Comparison of ENCODE assay signal across 9 cellular contexts in the genomic region with DNA sequence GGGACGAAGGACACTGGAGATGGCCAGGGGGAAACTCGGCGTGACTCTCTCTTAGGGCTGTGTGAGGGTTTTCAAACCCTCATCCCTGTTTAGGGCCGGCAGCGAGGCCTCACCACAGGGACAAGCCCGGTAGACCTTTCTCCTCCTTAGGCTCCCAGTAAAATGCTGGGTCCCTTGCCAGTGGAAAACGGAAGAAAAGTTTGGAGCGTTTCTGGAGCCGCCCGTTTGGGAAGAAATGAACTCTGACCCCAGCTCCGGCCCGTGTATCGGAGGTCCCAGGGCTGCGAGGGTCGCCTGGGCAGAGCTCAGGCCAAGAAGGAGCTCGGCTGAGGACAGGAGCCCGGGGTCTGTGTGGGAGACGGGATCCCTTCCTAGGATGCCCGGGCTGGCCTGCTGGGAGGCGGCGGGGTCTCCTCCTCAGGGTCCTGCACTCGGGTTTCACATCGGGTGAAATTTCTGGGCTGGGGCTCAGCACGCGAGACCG. TPM values are rescaled to one million over a fixed set of nuclear protein-coding genes. Genes with fewer than 3 reads are reported as not detected.
DNase-seq lines count a peak whose midpoint lies in the region; ATAC-seq, FAIRE-seq and TF ChIP-seq lines count a peak whose summit lies in the region.
"Had no signal": no experiment of that assay in that cellular context is flagged by ENCODE, and none has a peak within 500 bp of the region (broad histone marks: within the 10 kb centered on the region; RNA-seq: fewer than 3 reads in every experiment).

No MANE protein-coding gene starts in this region.

- no peaks in the 10 kb centered on the region for H3K79me2 ChIP-seq in GM23248 (ENCODE audit: insufficient read depth)

- intact Hi-C loops in psoas muscle (cut with DNase I) = no loop called here

- H3K27ac ChIP-seq in A549 (peak overlapping the region; percentile 89 to 96), GM23248 (peak overlapping the region; percentile 6), VCaP (peak overlapping the region; percentile 36; the same call in 1 of the 2 replicates), gastroesophageal sphincter (peak overlapping the region; percentile 45 to 95 (median 89)), psoas muscle (peak overlapping the region; percentile 58)

- CTCF ChIA-PET in A549 (lab: Yijun Ruan, JAX) = interaction anchor here (0.6 to 4.7 kb wide), 9 partner anchors 10 to 127 kb away, joined by 3 to 36 read pairs (median 7); no protein-coding TSS in a partner anchor

- H3K4me1 ChIP-seq in A549 (no peaks in the 10 kb centered on the region), GM23248 (ENCODE audit: insufficient read depth) (no peaks in the 10 kb centered on the region), gastroesophageal sphincter (peaks cover 0 to 28% (median 0%) of the 10 kb centered on the region in 3 donors), psoas muscle (peaks cover 5% of the 10 kb centered on the region)

- no peak for TF ChIP-seq RAD21 in A549 (conservative IDR thresholded peaks at IDR 0.05 in 1 of 2, IDR thresholded peaks at IDR 0.05 in 1 of 2)

- no peaks in the 10 kb centered on the region for H3K27me3 ChIP-seq in GM23248 (replicated peaks; ENCODE audit: insufficient read depth)
- H3K27me3 ChIP-seq in gastroesophageal sphincter = peaks cover 29% of the 10 kb centered on the region
- peaks cover 0 to 44% (median 31%) of the 10 kb centered on the region in 3 donors for H3K27me3 ChIP-seq in psoas muscle (ENCODE audit: insufficient read depth in 3 of 3, low read length in 2 of 3)

- TF ChIP-seq CTCF in A549 (IDR thresholded peaks at IDR 0.05) (no peak), VCaP (conservative IDR thresholded peaks at IDR 0.05) (no peak), gastroesophageal sphincter (IDR thresholded peaks at IDR 0.05) (no peak), psoas muscle (IDR thresholded peaks at IDR 0.05) (no peak)

- no peaks in the 10 kb centered on the region for H4K20me1 ChIP-seq in GM23248 (ENCODE audit: insufficient read depth)

- in situ Hi-C loops in GM23248 (cut with MboI) (no loop called here), KBM-7 (cut with MboI; ENCODE audit: low pct_unique_long_range_greater_than_20kb, low sequenced_read_pairs) (no loop called here)

- H3K4me2 ChIP-seq in A549 (peak overlapping the region; percentile 100), GM23248 (ENCODE audit: unreplicated experiment) (peak overlapping the region; percentile 74)

- ATAC-seq in A549 = peak; percentile 29 to 35
- ATAC-seq in gastroesophageal sphincter = peak; percentile 21
- peak in 3 of 4 donors; percentile 25 to 40 (median 31) for ATAC-seq in psoas muscle

- H3K9me3 ChIP-seq in A549 = no peaks in the 10 kb centered on the region
- no peaks in the 10 kb centered on the region for H3K9me3 ChIP-seq in GM23248 (ENCODE audit: low read depth)
- peaks cover 0 to 9% (median 0%) of the 10 kb centered on the region in 3 donors for H3K9me3 ChIP-seq in gastroesophageal sphincter
- no peaks in the 10 kb centered on the region for H3K9me3 ChIP-seq in psoas muscle

- no peak for DNase-seq in A549 (ENCODE audit: low read depth in 1 of 2, low spot score in 1 of 2)
- peak; percentile 60 for DNase-seq in GM23248
- DNase-seq in psoas muscle = peak in 1 of 2 donors; percentile 62
- DNase-seq in inferior parietal cortex (ENCODE audit: extremely low spot score) = no peak
- DNase-seq in HCEC 1CT = no peak
- no peak for DNase-seq in KBM-7

- peak overlapping the region; percentile 94 for H3K9ac ChIP-seq in GM23248

- WGBS in A549 (ENCODE audit: missing lambda C conversion rate) = 2% methylated on average over 26 of the region's 26 CpGs
- 1% methylated on average over 23 to 26 of the region's 26 CpGs for WGBS in GM23248 (ENCODE audit: low coverage in 1 of 2, low lambda C conversion rate in 2 of 2, missing lambda C conversion rate in 2 of 2), 2 experiments
- 0% methylated on average over 2 of the region's 26 CpGs; no CpG with 5 or more reads in 1 of the 2 donors for WGBS in gastroesophageal sphincter (ENCODE audit: low coverage in 1 of 2), 2 donors
- WGBS in psoas muscle, 3 donors = 1% methylated on average over 26 of the region's 26 CpGs

- FAIRE-seq in A549 (lab: Jason Lieb, UNC) = no peak

- TF ChIP-seq EP300 in A549 (IDR thresholded peaks at IDR 0.05) (no peak), gastroesophageal sphincter (IDR thresholded peaks at IDR 0.05) (no peak)

- H3F3A ChIP-seq in GM23248 (ENCODE audit: insufficient read depth) = peaks cover 36% of the 10 kb centered on the region

- TF ChIP-seq POLR2A in A549 (IDR thresholded peaks at IDR 0.05; ENCODE audit: low read length) = no peak
- no peak for TF ChIP-seq POLR2A in gastroesophageal sphincter (IDR thresholded peaks at IDR 0.05)

- no peaks in the 10 kb centered on the region for H3K9me2 ChIP-seq in GM23248 (ENCODE audit: insufficient read depth)

- peak overlapping the region; percentile 96 for H2AFZ ChIP-seq in GM23248

- H3K4me3 ChIP-seq in A549 (peak overlapping the region; percentile 95), GM23248 (peak overlapping the region; percentile 87), gastroesophageal sphincter (peak overlapping the region; percentile 68 to 91), psoas muscle (peak overlapping the region; percentile 77)

- H3K36me3 ChIP-seq in GM23248 (ENCODE audit: low read depth) (no peaks in the 10 kb centered on the region), gastroesophageal sphincter (no peaks in the 10 kb centered on the region), psoas muscle (ENCODE audit: insufficient read depth in 1 of 2, low read depth in 1 of 2) (no peaks in the 10 kb centered on the region)

- POLR2A ChIA-PET in A549 (lab: Yijun Ruan, JAX) = interaction anchor here (0.9 to 5.8 kb wide), 11 partner anchors 9 to 130 kb away, joined by 4 to 43 read pairs (median 5); partner anchors contain the start of genes ZNF213 and ZNF263

TF ChIP-seq in A549, 52 proteins besides CTCF, POLR2A, EP300 and RAD21:
- 0 out of 2 replicates have a peak, but pooled peaks have one; percentile 10 for TF ChIP-seq RNF2 (IDR thresholded peaks at IDR 0.05; ENCODE audit: borderline replicate concordance, low read depth)
- TF ChIP-seq PHF8 (IDR thresholded peaks at IDR 0.05; ENCODE audit: borderline replicate concordance, low read depth) = no peak
TF ChIP-seq in A549: peak in this region for 1.

RNA-seq across cellular contexts. Expression of gene ZNF213, which starts 23.2 kb away (rescaled TPM):
- polyA plus RNA-seq in A549 (2011; rRNA removed) = 0.72 and 1.8 TPM in 2 replicates
- 0.79 and 1.8 TPM in 2 replicates for polyA plus RNA-seq in A549 (2012; cell fraction: cytosol; rRNA removed)
- 2.2 and 2.3 TPM in 2 replicates for polyA plus RNA-seq in A549 (2012; cell fraction: nucleus; rRNA removed)
- 5.9 to 6.2 TPM (median 6.1 TPM) in 3 replicates for polyA plus RNA-seq in A549 (2017; fragmentation: RNase III; extraction: RNeasy Plus Mini Kit Qiagen cat#74134 plus additional on column Dnase treatment)
- 2.4 and 3.4 TPM in 2 replicates for polyA minus RNA-seq in A549 (2011; rRNA and poly(A)+ RNA removed)
- total RNA-seq in GM23248 (2014; rRNA removed; shearing (Covaris generic)) = 7.3 and 7.7 TPM in 2 replicates
- polyA plus RNA-seq in GM23248 (2016; fragmentation: Nextera tagmentation; extraction: Ambion mirVana) = 5.3 and 5.4 TPM in 2 replicates
- 10 to 100 TPM in 2 of 4 donors, 1 to 10 TPM in 2; 3.6 to 22.3 (median 12.2) TPM for total RNA-seq in gastroesophageal sphincter
- total RNA-seq in psoas muscle = 10 to 100 TPM in 1 of 4 donors, 1 to 10 TPM in 3; 8.1 to 11.6 (median 9.2) TPM
- polyA plus RNA-seq in psoas muscle = 10 to 100 TPM in 2 of 3 donors, 1 to 10 TPM in 1; 7.9 to 19.1 (median 18.9) TPM

RNA-seq across cellular contexts. Expression of gene OR1F1, which starts 29.9 kb away (rescaled TPM):
- polyA plus RNA-seq in A549 (2011; rRNA removed) (1.3 and 1.6 TPM in 2 replicates), A549 (2017; fragmentation: RNase III; extraction: RNeasy Plus Mini Kit Qiagen cat#74134 plus additional on column Dnase treatment) (0.20 to 0.34 TPM (median 0.31 TPM) in 3 replicates), GM23248 (2016; fragmentation: Nextera tagmentation; extraction: Ambion mirVana) (not detected in 2 replicates), psoas muscle (not detected)
- polyA plus RNA-seq in A549 (2012; cell fraction: cytosol; rRNA removed) = 0.63 and 1.1 TPM in 2 replicates
- polyA plus RNA-seq in A549 (2012; cell fraction: nucleus; rRNA removed) = 1.1 and 1.3 TPM in 2 replicates
- 3.2 and 4.6 TPM in 2 replicates for polyA minus RNA-seq in A549 (2011; rRNA and poly(A)+ RNA removed)
- total RNA-seq in GM23248 (2014; rRNA removed; shearing (Covaris generic)) = 5.3 TPM in 1 of 2 replicates, not detected in the other
- total RNA-seq in gastroesophageal sphincter (not detected), psoas muscle (not detected)
- total RNA-seq: lung microvascular endothelial cell had no signal

RNA-seq across cellular contexts. Expression of gene ZNF205, which starts 45.7 kb away (rescaled TPM):
- 3.1 and 4.3 TPM in 2 replicates for polyA plus RNA-seq in A549 (2011; rRNA removed)
- polyA plus RNA-seq in A549 (2012; cell fraction: cytosol; rRNA removed) = 14.1 and 22.4 TPM in 2 replicates
- 19.0 and 35.0 TPM in 2 replicates for polyA plus RNA-seq in A549 (2012; cell fraction: nucleus; rRNA removed)
- polyA plus RNA-seq in A549 (2017; fragmentation: RNase III; extraction: RNeasy Plus Mini Kit Qiagen cat#74134 plus additional on column Dnase treatment) = 8.5 to 9.6 TPM (median 9.2 TPM) in 3 replicates
- 2.6 and 3.3 TPM in 2 replicates for polyA minus RNA-seq in A549 (2011; rRNA and poly(A)+ RNA removed)
- 12.5 and 14.6 TPM in 2 replicates for total RNA-seq in GM23248 (2014; rRNA removed; shearing (Covaris generic))
- polyA plus RNA-seq in GM23248 (2016; fragmentation: Nextera tagmentation; extraction: Ambion mirVana) = 4.2 and 4.4 TPM in 2 replicates
- 10 to 100 TPM; 11.6 to 25.8 (median 20.4) TPM for total RNA-seq in gastroesophageal sphincter
- 1 to 10 TPM; 1.8 to 4.1 (median 1.9) TPM for total RNA-seq in psoas muscle
- polyA plus RNA-seq in psoas muscle = 1 to 10 TPM; 1.9 to 5.4 (median 4.6) TPM

RNA-seq across cellular contexts. Expression of gene ZSCAN10, which starts 59.0 kb away (rescaled TPM):
- polyA plus RNA-seq in A549 (2011; rRNA removed) (0.08 and 0.09 TPM in 2 replicates), A549 (2017; fragmentation: RNase III; extraction: RNeasy Plus Mini Kit Qiagen cat#74134 plus additional on column Dnase treatment) (not detected in 3 replicates), GM23248 (2016; fragmentation: Nextera tagmentation; extraction: Ambion mirVana) (0.08 TPM in 1 of 2 replicates, not detected in the other), psoas muscle (under 1 TPM in 1 of 3 donors, not detected in 2; 0.07 TPM)
- polyA plus RNA-seq in A549 (2012; cell fraction: cytosol; rRNA removed) = not detected in 2 replicates
- 0.12 TPM in 1 of 2 replicates, not detected in the other for polyA plus RNA-seq in A549 (2012; cell fraction: nucleus; rRNA removed)
- polyA minus RNA-seq in A549 (2011; rRNA and poly(A)+ RNA removed) = not detected in 2 replicates
- total RNA-seq in GM23248 (2014; rRNA removed; shearing (Covaris generic)) = not detected in 2 replicates
- total RNA-seq in gastroesophageal sphincter (1 to 10 TPM in 1 of 4 donors, not detected in 3; 1.7 TPM), psoas muscle (under 1 TPM in 1 of 4 donors, not detected in 3; 0.16 TPM)
- total RNA-seq: lung microvascular endothelial cell had no signal

Comparison
In these comparisons a context has a peak if more than half of its experiments do, and no peak if none do; other contexts are left out.
1. H3K27ac ChIP-seq: peak in every context shown above with its lines; median percentile 92 in A549; 89 in gastroesophageal sphincter; 58 in psoas muscle; 36 in VCaP; 6 in GM23248.